ENCODE assay signal across 2 cellular contexts in the genomic region with DNA sequence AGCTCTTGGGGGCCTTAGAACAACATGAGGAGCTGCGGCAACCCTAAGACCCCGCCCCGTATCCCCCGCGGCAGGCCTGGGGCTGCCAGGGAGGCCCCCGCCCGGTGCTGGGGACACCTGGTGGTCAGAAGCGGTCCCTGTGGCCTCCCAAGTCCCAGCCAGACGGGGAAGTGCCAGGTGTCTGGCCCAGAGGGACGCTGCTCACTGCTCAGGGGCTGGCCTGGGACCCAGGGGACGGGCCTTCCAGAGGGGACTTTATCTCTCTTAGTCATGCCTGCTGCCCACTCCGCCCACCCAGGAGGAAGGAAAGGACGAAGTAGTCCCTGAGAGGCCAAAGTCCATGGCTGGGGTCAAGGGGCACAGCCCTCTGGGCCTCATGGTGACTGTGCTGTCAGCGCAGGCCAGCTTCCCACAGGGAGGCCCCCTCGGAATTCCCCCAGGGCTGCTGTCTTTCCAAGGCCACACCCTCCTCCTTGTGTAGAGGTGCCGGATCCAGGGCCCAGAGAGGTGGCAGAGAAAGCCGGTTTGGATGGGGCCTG.
A peak's percentile ranks its signal among the peaks of the same experiment; 100 is the strongest.
TF ChIP-seq lines count a peak whose summit lies in the region.

No MANE protein-coding gene starts in this region.

TF ChIP-seq in GM23338, 12 proteins besides CTCF, POLR2A, EP300 and RAD21:
- TF ChIP-seq CREB1 (CRISPR knock-in tag; IDR thresholded peaks at IDR 0.05; ENCODE audit: low read depth) (no peak), STAT1 (IDR thresholded peaks at IDR 0.05; ENCODE audit: unreplicated experiment) (no peak), POLR2AphosphoS5 (IDR thresholded peaks at IDR 0.05; ENCODE audit: low read depth) (no peak), EZH2 (IDR thresholded peaks at IDR 0.05; ENCODE audit: low read depth, unreplicated experiment) (no peak), REST (IDR thresholded peaks at IDR 0.05; ENCODE audit: unreplicated experiment) (no peak), EZH2phosphoT487 (IDR thresholded peaks at IDR 0.05; ENCODE audit: unreplicated experiment) (no peak), NANOG (IDR thresholded peaks at IDR 0.05; ENCODE audit: borderline replicate concordance) (no peak), ZNF462 (CRISPR knock-in tag; IDR thresholded peaks at IDR 0.05) (no peak), JUNB (IDR thresholded peaks at IDR 0.05; ENCODE audit: unreplicated experiment) (no peak), ZNF331 (CRISPR knock-in tag; IDR thresholded peaks at IDR 0.05; ENCODE audit: low read depth) (no peak), ZNF114 (CRISPR knock-in tag; IDR thresholded peaks at IDR 0.05) (no peak)
TF ChIP-seq in GM23338: peak in this region for 0.

TF ChIP-seq in GM12878, 131 proteins besides CTCF, POLR2A, EP300 and RAD21:
- TF ChIP-seq ZBED1 (IDR thresholded peaks at IDR 0.05; ENCODE audit: borderline replicate concordance): no peak
- peak; percentile 95 for TF ChIP-seq NR2F1 (conservative IDR thresholded peaks at IDR 0.05)
- TF ChIP-seq DPF2 (IDR thresholded peaks at IDR 0.05): 0 out of 2 replicates have a peak, but pooled peaks have one; percentile 32
- TF ChIP-seq NR2C1 (IDR thresholded peaks at IDR 0.05): peak; percentile 73
- peak; percentile 75 for TF ChIP-seq IKZF1 (conservative IDR thresholded peaks at IDR 0.05)
